In the genomic region with DNA sequence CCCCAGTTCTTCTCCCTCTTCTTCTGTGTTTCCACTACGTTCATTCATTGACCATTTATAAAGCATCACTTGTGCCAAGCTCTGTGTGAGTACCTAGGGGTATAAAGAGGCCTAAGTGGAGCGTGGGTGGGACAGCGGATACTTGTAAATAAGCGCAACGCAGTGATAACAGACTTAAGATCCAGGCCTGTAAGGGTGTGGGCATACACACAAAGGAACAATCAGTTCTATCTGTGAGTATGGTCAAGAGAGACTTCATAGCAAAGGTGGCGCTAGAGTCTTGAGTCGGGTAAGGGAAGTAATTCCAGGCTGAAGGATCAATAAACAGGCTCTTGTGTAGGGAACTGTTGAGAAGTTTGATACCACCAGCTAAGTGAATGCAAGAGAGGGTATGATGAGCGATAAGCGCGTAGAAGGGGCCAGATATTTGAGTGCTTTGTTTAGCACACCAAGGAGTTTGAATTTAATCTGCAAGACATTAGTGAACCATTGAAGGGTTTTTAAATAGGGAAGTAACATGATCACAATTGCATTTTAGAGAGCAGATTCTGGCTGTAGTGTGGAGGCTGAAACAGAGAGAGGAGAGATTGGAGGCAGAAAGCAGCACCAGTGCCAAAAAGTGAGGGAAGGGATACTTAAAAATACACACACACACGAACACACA, we compare ENCODE assay signal across 2 cellular contexts.
TF ChIP-seq lines count a peak whose summit lies in the region.

No MANE protein-coding gene starts in this region.

TF ChIP-seq in GM23338, 12 proteins besides CTCF, POLR2A, EP300 and RAD21:
- no peak for TF ChIP-seq ZNF114 (CRISPR knock-in tag; IDR thresholded peaks at IDR 0.05)
- TF ChIP-seq, protein P1, sequence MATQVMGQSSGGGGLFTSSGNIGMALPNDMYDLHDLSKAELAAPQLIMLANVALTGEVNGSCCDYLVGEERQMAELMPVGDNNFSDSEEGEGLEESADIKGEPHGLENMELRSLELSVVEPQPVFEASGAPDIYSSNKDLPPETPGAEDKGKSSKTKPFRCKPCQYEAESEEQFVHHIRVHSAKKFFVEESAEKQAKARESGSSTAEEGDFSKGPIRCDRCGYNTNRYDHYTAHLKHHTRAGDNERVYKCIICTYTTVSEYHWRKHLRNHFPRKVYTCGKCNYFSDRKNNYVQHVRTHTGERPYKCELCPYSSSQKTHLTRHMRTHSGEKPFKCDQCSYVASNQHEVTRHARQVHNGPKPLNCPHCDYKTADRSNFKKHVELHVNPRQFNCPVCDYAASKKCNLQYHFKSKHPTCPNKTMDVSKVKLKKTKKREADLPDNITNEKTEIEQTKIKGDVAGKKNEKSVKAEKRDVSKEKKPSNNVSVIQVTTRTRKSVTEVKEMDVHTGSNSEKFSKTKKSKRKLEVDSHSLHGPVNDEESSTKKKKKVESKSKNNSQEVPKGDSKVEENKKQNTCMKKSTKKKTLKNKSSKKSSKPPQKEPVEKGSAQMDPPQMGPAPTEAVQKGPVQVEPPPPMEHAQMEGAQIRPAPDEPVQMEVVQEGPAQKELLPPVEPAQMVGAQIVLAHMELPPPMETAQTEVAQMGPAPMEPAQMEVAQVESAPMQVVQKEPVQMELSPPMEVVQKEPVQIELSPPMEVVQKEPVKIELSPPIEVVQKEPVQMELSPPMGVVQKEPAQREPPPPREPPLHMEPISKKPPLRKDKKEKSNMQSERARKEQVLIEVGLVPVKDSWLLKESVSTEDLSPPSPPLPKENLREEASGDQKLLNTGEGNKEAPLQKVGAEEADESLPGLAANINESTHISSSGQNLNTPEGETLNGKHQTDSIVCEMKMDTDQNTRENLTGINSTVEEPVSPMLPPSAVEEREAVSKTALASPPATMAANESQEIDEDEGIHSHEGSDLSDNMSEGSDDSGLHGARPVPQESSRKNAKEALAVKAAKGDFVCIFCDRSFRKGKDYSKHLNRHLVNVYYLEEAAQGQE (IDR thresholded peaks at IDR 0.05; ENCODE audit: unreplicated experiment): no peak
- TF ChIP-seq STAT1 (IDR thresholded peaks at IDR 0.05; ENCODE audit: unreplicated experiment): no peak
- TF ChIP-seq ZNF331 (CRISPR knock-in tag; IDR thresholded peaks at IDR 0.05; ENCODE audit: low read depth): no peak

TF ChIP-seq in H1, 55 proteins besides CTCF, POLR2A, EP300 and RAD21:
- TF ChIP-seq TEAD4 (IDR thresholded peaks at IDR 0.05; ENCODE audit: low read depth, low read length): no peak
- TF ChIP-seq KDM4A (IDR thresholded peaks at IDR 0.05; ENCODE audit: low read depth, low read length, severe bottlenecking): no peak
- TF ChIP-seq CEBPB (IDR thresholded peaks at IDR 0.05; ENCODE audit: low read depth, low read length): no peak
- no peak for TF ChIP-seq FOSL1 (IDR thresholded peaks at IDR 0.05; ENCODE audit: insufficient read depth, low read depth, low read length)
- peak; percentile 50 for TF ChIP-seq SUZ12 (IDR thresholded peaks at IDR 0.05; ENCODE audit: low read length)
- no peak for TF ChIP-seq SRF (IDR thresholded peaks at IDR 0.05; ENCODE audit: low read depth, low read length)
- TF ChIP-seq RXRA (IDR thresholded peaks at IDR 0.05; ENCODE audit: insufficient read depth, low read depth, low read length): no peak
- no peak for TF ChIP-seq HDAC6 (IDR thresholded peaks at IDR 0.05; ENCODE audit: low read depth, low read length)
- TF ChIP-seq, protein P2, sequence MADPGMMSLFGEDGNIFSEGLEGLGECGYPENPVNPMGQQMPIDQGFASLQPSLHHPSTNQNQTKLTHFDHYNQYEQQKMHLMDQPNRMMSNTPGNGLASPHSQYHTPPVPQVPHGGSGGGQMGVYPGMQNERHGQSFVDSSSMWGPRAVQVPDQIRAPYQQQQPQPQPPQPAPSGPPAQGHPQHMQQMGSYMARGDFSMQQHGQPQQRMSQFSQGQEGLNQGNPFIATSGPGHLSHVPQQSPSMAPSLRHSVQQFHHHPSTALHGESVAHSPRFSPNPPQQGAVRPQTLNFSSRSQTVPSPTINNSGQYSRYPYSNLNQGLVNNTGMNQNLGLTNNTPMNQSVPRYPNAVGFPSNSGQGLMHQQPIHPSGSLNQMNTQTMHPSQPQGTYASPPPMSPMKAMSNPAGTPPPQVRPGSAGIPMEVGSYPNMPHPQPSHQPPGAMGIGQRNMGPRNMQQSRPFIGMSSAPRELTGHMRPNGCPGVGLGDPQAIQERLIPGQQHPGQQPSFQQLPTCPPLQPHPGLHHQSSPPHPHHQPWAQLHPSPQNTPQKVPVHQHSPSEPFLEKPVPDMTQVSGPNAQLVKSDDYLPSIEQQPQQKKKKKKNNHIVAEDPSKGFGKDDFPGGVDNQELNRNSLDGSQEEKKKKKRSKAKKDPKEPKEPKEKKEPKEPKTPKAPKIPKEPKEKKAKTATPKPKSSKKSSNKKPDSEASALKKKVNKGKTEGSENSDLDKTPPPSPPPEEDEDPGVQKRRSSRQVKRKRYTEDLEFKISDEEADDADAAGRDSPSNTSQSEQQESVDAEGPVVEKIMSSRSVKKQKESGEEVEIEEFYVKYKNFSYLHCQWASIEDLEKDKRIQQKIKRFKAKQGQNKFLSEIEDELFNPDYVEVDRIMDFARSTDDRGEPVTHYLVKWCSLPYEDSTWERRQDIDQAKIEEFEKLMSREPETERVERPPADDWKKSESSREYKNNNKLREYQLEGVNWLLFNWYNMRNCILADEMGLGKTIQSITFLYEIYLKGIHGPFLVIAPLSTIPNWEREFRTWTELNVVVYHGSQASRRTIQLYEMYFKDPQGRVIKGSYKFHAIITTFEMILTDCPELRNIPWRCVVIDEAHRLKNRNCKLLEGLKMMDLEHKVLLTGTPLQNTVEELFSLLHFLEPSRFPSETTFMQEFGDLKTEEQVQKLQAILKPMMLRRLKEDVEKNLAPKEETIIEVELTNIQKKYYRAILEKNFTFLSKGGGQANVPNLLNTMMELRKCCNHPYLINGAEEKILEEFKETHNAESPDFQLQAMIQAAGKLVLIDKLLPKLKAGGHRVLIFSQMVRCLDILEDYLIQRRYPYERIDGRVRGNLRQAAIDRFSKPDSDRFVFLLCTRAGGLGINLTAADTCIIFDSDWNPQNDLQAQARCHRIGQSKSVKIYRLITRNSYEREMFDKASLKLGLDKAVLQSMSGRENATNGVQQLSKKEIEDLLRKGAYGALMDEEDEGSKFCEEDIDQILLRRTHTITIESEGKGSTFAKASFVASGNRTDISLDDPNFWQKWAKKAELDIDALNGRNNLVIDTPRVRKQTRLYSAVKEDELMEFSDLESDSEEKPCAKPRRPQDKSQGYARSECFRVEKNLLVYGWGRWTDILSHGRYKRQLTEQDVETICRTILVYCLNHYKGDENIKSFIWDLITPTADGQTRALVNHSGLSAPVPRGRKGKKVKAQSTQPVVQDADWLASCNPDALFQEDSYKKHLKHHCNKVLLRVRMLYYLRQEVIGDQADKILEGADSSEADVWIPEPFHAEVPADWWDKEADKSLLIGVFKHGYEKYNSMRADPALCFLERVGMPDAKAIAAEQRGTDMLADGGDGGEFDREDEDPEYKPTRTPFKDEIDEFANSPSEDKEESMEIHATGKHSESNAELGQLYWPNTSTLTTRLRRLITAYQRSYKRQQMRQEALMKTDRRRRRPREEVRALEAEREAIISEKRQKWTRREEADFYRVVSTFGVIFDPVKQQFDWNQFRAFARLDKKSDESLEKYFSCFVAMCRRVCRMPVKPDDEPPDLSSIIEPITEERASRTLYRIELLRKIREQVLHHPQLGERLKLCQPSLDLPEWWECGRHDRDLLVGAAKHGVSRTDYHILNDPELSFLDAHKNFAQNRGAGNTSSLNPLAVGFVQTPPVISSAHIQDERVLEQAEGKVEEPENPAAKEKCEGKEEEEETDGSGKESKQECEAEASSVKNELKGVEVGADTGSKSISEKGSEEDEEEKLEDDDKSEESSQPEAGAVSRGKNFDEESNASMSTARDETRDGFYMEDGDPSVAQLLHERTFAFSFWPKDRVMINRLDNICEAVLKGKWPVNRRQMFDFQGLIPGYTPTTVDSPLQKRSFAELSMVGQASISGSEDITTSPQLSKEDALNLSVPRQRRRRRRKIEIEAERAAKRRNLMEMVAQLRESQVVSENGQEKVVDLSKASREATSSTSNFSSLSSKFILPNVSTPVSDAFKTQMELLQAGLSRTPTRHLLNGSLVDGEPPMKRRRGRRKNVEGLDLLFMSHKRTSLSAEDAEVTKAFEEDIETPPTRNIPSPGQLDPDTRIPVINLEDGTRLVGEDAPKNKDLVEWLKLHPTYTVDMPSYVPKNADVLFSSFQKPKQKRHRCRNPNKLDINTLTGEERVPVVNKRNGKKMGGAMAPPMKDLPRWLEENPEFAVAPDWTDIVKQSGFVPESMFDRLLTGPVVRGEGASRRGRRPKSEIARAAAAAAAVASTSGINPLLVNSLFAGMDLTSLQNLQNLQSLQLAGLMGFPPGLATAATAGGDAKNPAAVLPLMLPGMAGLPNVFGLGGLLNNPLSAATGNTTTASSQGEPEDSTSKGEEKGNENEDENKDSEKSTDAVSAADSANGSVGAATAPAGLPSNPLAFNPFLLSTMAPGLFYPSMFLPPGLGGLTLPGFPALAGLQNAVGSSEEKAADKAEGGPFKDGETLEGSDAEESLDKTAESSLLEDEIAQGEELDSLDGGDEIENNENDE (IDR thresholded peaks at IDR 0.05; ENCODE audit: insufficient replicate concordance, low read length): no peak
- peak; percentile 27 for TF ChIP-seq EZH2 (IDR thresholded peaks at IDR 0.05; ENCODE audit: low read depth, low read length, severe bottlenecking)
- TF ChIP-seq NRF1 (IDR thresholded peaks at IDR 0.05; ENCODE audit: low read depth, low read length): no peak
- no peak for TF ChIP-seq SP2 (IDR thresholded peaks at IDR 0.05; ENCODE audit: low read length)
- no peak for TF ChIP-seq RBBP5 (IDR thresholded peaks at IDR 0.05; ENCODE audit: borderline replicate concordance, low read depth, low read length)
